ENCODE assay signal across 28 cellular contexts in the genomic region with DNA sequence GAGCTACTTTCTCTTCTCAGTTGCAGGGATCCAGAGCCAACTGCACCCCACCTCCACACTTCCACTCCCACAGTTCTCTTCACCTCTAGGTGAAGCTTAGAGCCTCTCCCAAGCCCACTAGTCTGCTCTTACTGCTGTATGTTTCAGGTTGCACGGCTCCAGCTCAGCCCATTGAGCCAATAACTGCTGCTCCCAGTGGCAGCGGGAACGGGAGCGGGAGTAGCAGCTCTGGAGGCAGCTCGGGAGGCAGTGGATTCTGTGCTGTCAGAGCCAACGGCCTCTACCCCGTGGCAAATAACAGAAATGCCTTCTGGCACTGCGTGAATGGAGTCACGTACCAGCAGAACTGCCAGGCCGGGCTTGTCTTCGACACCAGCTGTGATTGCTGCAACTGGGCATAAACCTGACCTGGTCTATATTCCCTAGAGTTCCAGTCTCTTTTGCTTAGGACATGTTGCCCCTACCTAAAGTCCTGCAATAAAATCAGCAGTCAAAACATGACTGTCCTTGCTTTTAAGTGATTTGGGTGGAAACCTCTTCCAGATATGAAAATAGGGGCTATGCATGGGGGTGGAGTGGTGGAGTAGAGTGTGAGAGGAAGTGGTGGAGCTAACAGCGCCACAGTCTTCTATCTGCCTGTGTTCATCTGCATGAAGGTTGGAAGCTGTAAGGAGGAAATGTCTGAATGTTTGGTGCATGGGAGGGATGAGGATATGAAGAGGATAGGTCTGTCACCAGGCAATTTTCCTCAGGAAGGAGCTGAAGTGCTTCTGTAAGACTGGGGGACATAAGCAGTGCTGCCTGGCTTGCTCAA. TPM values are rescaled to one million over a fixed set of nuclear protein-coding genes. Genes with fewer than 3 reads are reported as not detected.
A peak's percentile ranks its signal among the peaks of the same experiment; 100 is the strongest.
DNase-seq lines count a peak whose midpoint lies in the region; ATAC-seq and TF ChIP-seq lines count a peak whose summit lies in the region.
"Had no signal": no experiment of that assay in that cellular context is flagged by ENCODE, and none has a peak within 500 bp of the region (broad histone marks: within the 10 kb centered on the region; RNA-seq: fewer than 3 reads in every experiment).

No MANE protein-coding gene starts in this region.

- no peaks in the 10 kb centered on the region for H3K27me3 ChIP-seq in endodermal cell (ENCODE audit: control insufficient read depth, insufficient read depth, low read length, poor library complexity, severe bottlenecking)
- H3K27me3 ChIP-seq: body of pancreas, hepatocyte had no signal

- H3K27ac ChIP-seq in endodermal cell (ENCODE audit: low read depth, low read length) = no peak overlapping the region
- H3K27ac ChIP-seq: body of pancreas, GM23248, hepatocyte had no signal

- no peaks in the 10 kb centered on the region for H3K9me3 ChIP-seq in endodermal cell (ENCODE audit: control insufficient read depth, low read length)
- H3K9me3 ChIP-seq: body of pancreas had no signal

- H3K4me3 Mint-ChIP-seq in stimulated activated naive CD8-positive, alpha-beta T cell treated with anti-CD3 and anti-CD28 coated beads, Interleukin-15, amount 100 ng/mL, for 72 hours = no peak overlapping the region
- H3K4me3 Mint-ChIP-seq in endodermal cell = no peak overlapping the region
- H3K4me3 Mint-ChIP-seq: activated B cell treated with CpG ODN at 0.5 μM for 24 hours; activated CD4-positive, alpha-beta memory T cell treated with anti-CD3 and anti-CD28 coated beads for 36 hours had no signal

- TF ChIP-seq CTCF in endodermal cell (conservative IDR thresholded peaks at IDR 0.05) = no peak

- no peak overlapping the region for H3K9ac ChIP-seq in endodermal cell (ENCODE audit: extremely low read depth, low read length, poor library complexity, severe bottlenecking)
- H3K9ac ChIP-seq: GM23248 had no signal

- no peak for ATAC-seq in stimulated activated naive CD8-positive, alpha-beta T cell treated with anti-CD3 and anti-CD28 coated beads, Interleukin-15, amount 100 ng/mL, for 72 hours
- ATAC-seq in stimulated activated naive CD8-positive, alpha-beta T cell treated with anti-CD3 and anti-CD28 coated beads, Interleukin-15, Interleukin-2, amounts not matched to agents 100 U/mL and 50 U/mL, for 24 hours = no peak
- ATAC-seq in GM18517 (IDR thresholded peaks at IDR 0.05; ENCODE audit: unreplicated experiment) (no peak), GM19463 (IDR thresholded peaks at IDR 0.05; ENCODE audit: unreplicated experiment) (no peak)
- ATAC-seq: body of pancreas, esophagus mucosa had no signal

- no peaks in the 10 kb centered on the region for H3K36me3 ChIP-seq in endodermal cell (ENCODE audit: control insufficient read depth, insufficient read depth, low read length)

- whole genome bisulfite sequencing in endodermal cell (ENCODE audit: insufficient coverage in 1 of 2, insufficient read length in 1 of 2), 2 experiments = 93 to 96% methylated on average over 9 to 12 of the region's 12 CpGs

- no peaks in the 10 kb centered on the region for H3K4me1 ChIP-seq in endodermal cell (ENCODE audit: control insufficient read depth, insufficient read depth, low read length)
- H3K4me1 ChIP-seq: body of pancreas had no signal

- peaks cover 14% of the 10 kb centered on the region for H3K4me1 Mint-ChIP-seq in stimulated activated naive CD8-positive, alpha-beta T cell treated with anti-CD3 and anti-CD28 coated beads, Interleukin-15, amount 100 ng/mL, for 72 hours
- peaks cover 8% of the 10 kb centered on the region for H3K4me1 Mint-ChIP-seq in endodermal cell

- H3K27ac Mint-ChIP-seq in stimulated activated naive CD8-positive, alpha-beta T cell treated with anti-CD3 and anti-CD28 coated beads, Interleukin-15, amount 100 ng/mL, for 72 hours = peak overlapping the region; percentile 1 to 4
- no peak overlapping the region for H3K27ac Mint-ChIP-seq in endodermal cell
- H3K27ac Mint-ChIP-seq: activated B cell treated with CpG ODN at 0.5 μM for 24 hours; activated CD4-positive, alpha-beta memory T cell treated with anti-CD3 and anti-CD28 coated beads for 36 hours had no signal

- H3K36me3 Mint-ChIP-seq in endodermal cell (ENCODE audit: low read depth) = no peaks in the 10 kb centered on the region
- H3K36me3 Mint-ChIP-seq: activated CD4-positive, alpha-beta memory T cell treated with anti-CD3 and anti-CD28 coated beads for 36 hours had no signal

- no peak overlapping the region for H3K4me3 ChIP-seq in endodermal cell (ENCODE audit: low read length)
- H3K4me3 ChIP-seq: body of pancreas, GM23248, hepatocyte, lung had no signal

- H3K9me3 Mint-ChIP-seq in stimulated activated naive CD8-positive, alpha-beta T cell treated with anti-CD3 and anti-CD28 coated beads, Interleukin-15, amount 100 ng/mL, for 72 hours = peaks cover 0 to 7% of the 10 kb centered on the region in 2 donors
- H3K9me3 Mint-ChIP-seq in endodermal cell = peaks cover 1% of the 10 kb centered on the region
- H3K9me3 Mint-ChIP-seq: activated B cell treated with CpG ODN at 0.5 μM for 24 hours; activated CD4-positive, alpha-beta memory T cell treated with anti-CD3 and anti-CD28 coated beads for 36 hours had no signal

- no peaks in the 10 kb centered on the region for H3K27me3 Mint-ChIP-seq in stimulated activated naive CD8-positive, alpha-beta T cell treated with anti-CD3 and anti-CD28 coated beads, Interleukin-15, amount 100 ng/mL, for 72 hours
- H3K27me3 Mint-ChIP-seq in endodermal cell (ENCODE audit: insufficient read depth) = no peaks in the 10 kb centered on the region
- H3K27me3 Mint-ChIP-seq: activated B cell treated with CpG ODN at 0.5 μM for 24 hours; activated CD4-positive, alpha-beta memory T cell treated with anti-CD3 and anti-CD28 coated beads for 36 hours had no signal

- DNase-seq in stimulated activated naive CD8-positive, alpha-beta T cell treated with anti-CD3 and anti-CD28 coated beads, Interleukin-15, amount 100 ng/mL, for 72 hours = no peak
- DNase-seq in stimulated activated naive CD8-positive, alpha-beta T cell treated with anti-CD3 and anti-CD28 coated beads, Interleukin-15, Interleukin-2, amounts not matched to agents 100 U/mL and 50 U/mL, for 24 hours = no peak
- DNase-seq in OCI-M1 (lab: John Stamatoyannopoulos, UW) (peak; percentile 2), endodermal cell (peak; percentile 58), NCI-H82 (lab: John Stamatoyannopoulos, UW) (no peak)
- no peak for DNase-seq in effector CD4-positive, alpha-beta T cell
- DNase-seq: activated B cell treated with CpG ODN at 0.5 μM for 24 hours; activated CD4-positive, alpha-beta memory T cell treated with anti-CD3 and anti-CD28 coated beads for 36 hours; activated T-cell treated with anti-CD3 and anti-CD28 coated beads, Interleukin-2, amount 50 U/mL, for 1 hour; body of pancreas; DMS79 treated with DMSO at 0.1 percent for 48 hours; effector CD8-positive, alpha-beta T cell; GM23248; NCI-H1417 treated with DMSO at 0.1 percent for 48 hours; NCI-H2171; NCI-H524; stimulated activated CD4-positive, alpha-beta T cell treated with anti-CD3 and anti-CD28 coated beads, Interleukin-2, amount 100 ng/mL, for 48 hours; T-helper 2 cell had no signal

RNA-seq across cellular contexts. Expression of a gene that starts 29.6 kb away (rescaled TPM):
- total RNA-seq in endodermal cell = not detected
- polyA plus RNA-seq in endodermal cell (2013, experiment 1 of 2) = not detected
- not detected for polyA plus RNA-seq in endodermal cell (2013, experiment 2 of 2)
- total RNA-seq: activated B cell treated with CpG ODN at 0.5 μM for 24 hours; activated CD4-positive, alpha-beta memory T cell treated with anti-CD3 and anti-CD28 coated beads for 36 hours; body of pancreas; chondrocyte; esophagus mucosa; frontal cortex; GM23248; hepatocyte; renal cortical epithelial cell; RPMI7951; SK-MEL-5 had no signal
- polyA plus RNA-seq: GM23248, hepatocyte had no signal

Comparison
In these comparisons a context has a peak if more than half of its experiments do, and no peak if none do; other contexts are left out.
1. DNase-seq: peak in OCI-M1 (single experiment) and endodermal cell (single experiment); none in stimulated activated naive CD8-positive, alpha-beta T cell treated with anti-CD3 and anti-CD28 coated beads, Interleukin-15, amount 100 ng/mL, for 72 hours (0 of 2), stimulated activated naive CD8-positive, alpha-beta T cell treated with anti-CD3 and anti-CD28 coated beads, Interleukin-15, Interleukin-2, amounts not matched to agents 100 U/mL and 50 U/mL, for 24 hours (single experiment), NCI-H82 (single experiment) and effector CD4-positive, alpha-beta T cell (single experiment).